Comparison of ENCODE assay signal across 9 cellular contexts in the genomic region with DNA sequence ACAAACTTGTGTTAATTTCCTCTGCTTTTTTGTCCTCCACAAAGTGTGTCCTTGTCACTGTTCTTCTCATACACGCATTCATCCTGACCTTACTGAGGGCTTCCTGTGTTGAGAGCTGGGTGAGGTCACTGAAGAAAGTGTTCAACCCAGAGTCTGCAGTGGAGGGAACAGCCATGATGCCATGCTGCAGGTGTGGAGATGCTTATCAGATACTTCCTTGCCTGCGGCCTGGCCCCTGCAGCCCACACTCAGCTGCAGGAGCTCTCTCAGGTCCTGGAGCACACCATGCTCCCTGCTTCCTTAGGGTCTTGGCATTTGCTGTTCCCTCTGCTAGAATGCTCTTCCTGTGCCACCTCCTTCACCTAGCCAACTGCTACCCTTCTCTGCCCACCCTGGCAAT.
A peak's percentile ranks its signal among the peaks of the same experiment; 100 is the strongest.
DNase-seq lines count a peak whose midpoint lies in the region; ATAC-seq and TF ChIP-seq lines count a peak whose summit lies in the region.
"Had no signal": no experiment of that assay in that cellular context is flagged by ENCODE, and none has a peak within 500 bp of the region (broad histone marks: within the 10 kb centered on the region; RNA-seq: fewer than 3 reads in every experiment).

No MANE protein-coding gene starts in this region.

- H3K9me3 ChIP-seq in mesodermal cell (ENCODE audit: control insufficient read depth, low read length): no peaks in the 10 kb centered on the region
- H3K9me3 ChIP-seq in tibial artery: no peaks in the 10 kb centered on the region

- peak overlapping the region; percentile 90 for H3K27ac Mint-ChIP-seq in activated CD8-positive, alpha-beta memory T cell treated with anti-CD3 and anti-CD28 coated beads, Interleukin-2, amount 10 ng/mL, durations not matched to agents 7 days and 5 days

- TF ChIP-seq CTCF in tibial artery (IDR thresholded peaks at IDR 0.05): no peak

- no peak overlapping the region for H3K4me3 ChIP-seq in mesodermal cell (ENCODE audit: extremely low read depth, insufficient read depth, low read length, poor library complexity, severe bottlenecking)
- no peak overlapping the region for H3K4me3 ChIP-seq in tibial artery
- H3K4me3 ChIP-seq: SK-N-MC had no signal

- CTCF ChIA-PET in activated CD8-positive, alpha-beta memory T cell treated with anti-CD3 and anti-CD28 coated beads, Interleukin-2, amount 10 ng/mL, durations not matched to agents 7 days and 5 days (lab: Charles Lee): interaction anchor here (0.8 to 1.6 kb wide), 6 partner anchors 11 to 293 kb away, joined by 3 to 5 read pairs (median 4); a partner anchor contains a TSS

- no peaks in the 10 kb centered on the region for H3K9me3 Mint-ChIP-seq in activated CD8-positive, alpha-beta memory T cell treated with anti-CD3 and anti-CD28 coated beads, Interleukin-2, amount 10 ng/mL, durations not matched to agents 7 days and 5 days (ENCODE audit: low read depth)

- H3K36me3 ChIP-seq in mesodermal cell (ENCODE audit: control insufficient read depth, insufficient read depth, low read length) (no peaks in the 10 kb centered on the region), tibial artery (no peaks in the 10 kb centered on the region)

- no peaks in the 10 kb centered on the region for H3K27me3 Mint-ChIP-seq in activated CD8-positive, alpha-beta memory T cell treated with anti-CD3 and anti-CD28 coated beads, Interleukin-2, amount 10 ng/mL, durations not matched to agents 7 days and 5 days

- peaks cover 3% of the 10 kb centered on the region for H3K36me3 Mint-ChIP-seq in activated CD8-positive, alpha-beta memory T cell treated with anti-CD3 and anti-CD28 coated beads, Interleukin-2, amount 10 ng/mL, durations not matched to agents 7 days and 5 days

- intact Hi-C loops in tibial artery (cut with DNase I; ENCODE audit: low total_unique reads): no loop called here

- peak overlapping the region; percentile 47 for H3K4me3 Mint-ChIP-seq in activated CD8-positive, alpha-beta memory T cell treated with anti-CD3 and anti-CD28 coated beads, Interleukin-2, amount 10 ng/mL, durations not matched to agents 7 days and 5 days

- ATAC-seq in HG03097 (IDR thresholded peaks at IDR 0.05; ENCODE audit: low FRiP score, unreplicated experiment) (peak; percentile 49), GM19328 (IDR thresholded peaks at IDR 0.05; ENCODE audit: unreplicated experiment) (no peak)
- peak; percentile 93 for ATAC-seq in activated CD8-positive, alpha-beta memory T cell treated with anti-CD3 and anti-CD28 coated beads, Interleukin-2, amount 10 ng/mL, durations not matched to agents 7 days and 5 days

- H3K4me1 ChIP-seq in mesodermal cell (ENCODE audit: control insufficient read depth, insufficient read depth, low read length, poor library complexity, severe bottlenecking) (peaks cover 28% of the 10 kb centered on the region), tibial artery (peaks cover 0 to 14% (median 0%) of the 10 kb centered on the region in 4 donors)

- H3K4me1 Mint-ChIP-seq in activated CD8-positive, alpha-beta memory T cell treated with anti-CD3 and anti-CD28 coated beads, Interleukin-2, amount 10 ng/mL, durations not matched to agents 7 days and 5 days: peaks cover 26% of the 10 kb centered on the region

- no peaks in the 10 kb centered on the region for H3K27me3 ChIP-seq in tibial artery

- 60 to 71% methylated on average over 1 of the region's 2 CpGs for WGBS in mesodermal cell (ENCODE audit: insufficient coverage in 2 of 2), 2 experiments

- H3K27ac ChIP-seq in mesodermal cell (ENCODE audit: low read depth, low read length, severe bottlenecking) (peak overlapping the region; percentile 41), tibial artery (no peak overlapping the region)
- H3K27ac ChIP-seq: SK-N-MC had no signal

- DNase-seq in DMS79 treated with DMSO at 0.1 percent for 48 hours (lab: John Stamatoyannopoulos, UW): peak; percentile 19
- peak; percentile 82 for DNase-seq in activated CD8-positive, alpha-beta memory T cell treated with anti-CD3 and anti-CD28 coated beads, Interleukin-2, amount 10 ng/mL, durations not matched to agents 7 days and 5 days
- no peak for DNase-seq in NCI-H2171 (lab: John Stamatoyannopoulos, UW)
- DNase-seq in tibial artery: no peak
- DNase-seq in NCI-H187 treated with DMSO at 0.1 percent for 48 hours (lab: John Stamatoyannopoulos, UW): no peak

Comparison
In these comparisons a context has a peak if more than half of its experiments do, and no peak if none do; other contexts are left out.
1. DNase-seq: peak in DMS79 treated with DMSO at 0.1 percent for 48 hours (single experiment) and activated CD8-positive, alpha-beta memory T cell treated with anti-CD3 and anti-CD28 coated beads, Interleukin-2, amount 10 ng/mL, durations not matched to agents 7 days and 5 days (single experiment); none in NCI-H2171 (single experiment), tibial artery (0 of 2) and NCI-H187 treated with DMSO at 0.1 percent for 48 hours (single experiment).